Comparison of ENCODE assay signal across 1 cellular context in the genomic region with DNA sequence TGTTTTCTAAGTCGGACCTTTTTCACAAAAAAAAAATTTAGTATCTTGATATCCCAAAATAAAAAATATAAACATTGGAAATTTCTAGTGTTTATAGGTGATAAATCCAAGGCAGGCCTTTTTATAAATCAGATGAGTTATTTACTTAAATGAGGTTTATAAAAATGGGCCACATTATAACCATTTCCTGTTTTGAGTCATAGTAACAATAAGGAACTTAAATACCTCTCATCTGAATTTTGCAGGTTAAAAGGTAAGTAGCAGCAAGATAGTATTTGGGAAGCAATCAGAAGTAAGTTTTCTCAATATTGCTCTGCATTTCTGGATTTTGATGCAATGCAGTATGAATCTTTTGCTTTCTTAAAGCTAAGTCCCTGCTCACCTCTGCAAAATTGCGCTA.
TF ChIP-seq lines count a peak whose summit lies in the region.

No MANE protein-coding gene starts in this region.

TF ChIP-seq in HCT116, 20 proteins besides CTCF, POLR2A, EP300 and RAD21 (continued from another document):
- TF ChIP-seq REST (IDR thresholded peaks at IDR 0.05; ENCODE audit: low read depth) (no peak), MAX (IDR thresholded peaks at IDR 0.05) (no peak), EGR1 (IDR thresholded peaks at IDR 0.05; ENCODE audit: low read depth) (no peak), CBX3 (IDR thresholded peaks at IDR 0.05; ENCODE audit: low read depth) (no peak)
